10 cellular contexts compared by ENCODE assay signal in genomic region chr1:52659851-52660596, GRCh38. TPM values are rescaled to one million over a fixed set of nuclear protein-coding genes. Genes with fewer than 3 reads are reported as not detected.
DNase-seq lines count a peak whose midpoint lies in the region; ATAC-seq lines count a peak whose summit lies in the region.
"Had no signal": no experiment of that assay in that cellular context is flagged by ENCODE, and none has a peak within 500 bp of the region (broad histone marks: within the 10 kb centered on the region; RNA-seq: fewer than 3 reads in every experiment).

No MANE protein-coding gene starts in this region.

- peaks cover 26% of the 10 kb centered on the region for H3K4me1 ChIP-seq in ES-I3 (ENCODE audit: insufficient read depth, low read length)

- peak overlapping the region in 2 of 3 donors; percentile 45 to 92 for H3K27ac Mint-ChIP-seq in IgD-negative memory B cell
- peak overlapping the region; percentile 84 for H3K27ac Mint-ChIP-seq in activated naive CD8-positive, alpha-beta T cell
- H3K27ac Mint-ChIP-seq in naive thymus-derived CD8-positive, alpha-beta T cell: peak overlapping the region in 9 of 10 donors; percentile 4 to 86 (median 74)

- DNase-seq in naive thymus-derived CD8-positive, alpha-beta T cell: no peak
- DNase-seq in NAMALWA (ENCODE audit: low spot score): no peak
- DNase-seq in KG1 (lab: John Stamatoyannopoulos, UW): no peak
- no peak for DNase-seq in HUDEP-2 (lab: John Stamatoyannopoulos, UW; ENCODE audit: unreplicated experiment in 76 of 76)
- DNase-seq in NCI-H226: no peak

- no peak overlapping the region for H3K4me3 Mint-ChIP-seq in IgD-negative memory B cell
- H3K4me3 Mint-ChIP-seq in activated naive CD8-positive, alpha-beta T cell: peak overlapping the region; percentile 49
- H3K4me3 Mint-ChIP-seq in naive thymus-derived CD8-positive, alpha-beta T cell: no peak overlapping the region

- POLR2A ChIA-PET in naive thymus-derived CD8-positive, alpha-beta T cell (lab: Charles Lee): interaction anchor here (0.5 to 5.7 kb wide), 4 partner anchors 9 to 33 kb away, joined by 4 to 33 read pairs (median 5); partner anchors contain the start of gene SHISAL2A

- H3K27me3 Mint-ChIP-seq in IgD-negative memory B cell: no peaks in the 10 kb centered on the region
- no peaks in the 10 kb centered on the region for H3K27me3 Mint-ChIP-seq in activated naive CD8-positive, alpha-beta T cell
- H3K27me3 Mint-ChIP-seq in naive thymus-derived CD8-positive, alpha-beta T cell: no peaks in the 10 kb centered on the region

- no peaks in the 10 kb centered on the region for H3K9me3 ChIP-seq in ES-I3 (ENCODE audit: control insufficient read depth, insufficient read depth, low read length)

- peak overlapping the region; percentile 5; the same call in 1 of the 2 replicates for H3K9ac ChIP-seq in ES-I3 (ENCODE audit: low read depth, low read length)

- no peaks in the 10 kb centered on the region for H3K36me3 ChIP-seq in ES-I3 (ENCODE audit: insufficient read depth, low read length)

- no peak for ATAC-seq in naive thymus-derived CD8-positive, alpha-beta T cell

- peaks cover 10% of the 10 kb centered on the region for H3K36me3 Mint-ChIP-seq in IgD-negative memory B cell
- peaks cover 8% of the 10 kb centered on the region for H3K36me3 Mint-ChIP-seq in activated naive CD8-positive, alpha-beta T cell
- peaks cover 0 to 47% (median 2%) of the 10 kb centered on the region in 3 donors for H3K36me3 Mint-ChIP-seq in naive thymus-derived CD8-positive, alpha-beta T cell

- no peaks in the 10 kb centered on the region for H3K9me3 Mint-ChIP-seq in IgD-negative memory B cell
- H3K9me3 Mint-ChIP-seq in activated naive CD8-positive, alpha-beta T cell (ENCODE audit: low read depth): no peaks in the 10 kb centered on the region
- H3K9me3 Mint-ChIP-seq in naive thymus-derived CD8-positive, alpha-beta T cell: no peaks in the 10 kb centered on the region

- H3K4me1 Mint-ChIP-seq in IgD-negative memory B cell: peaks cover 9 to 18% (median 10%) of the 10 kb centered on the region in 3 donors
- H3K4me1 Mint-ChIP-seq in activated naive CD8-positive, alpha-beta T cell (ENCODE audit: low read depth): peaks cover 23% of the 10 kb centered on the region
- peaks cover 9 to 34% (median 18%) of the 10 kb centered on the region in 4 donors for H3K4me1 Mint-ChIP-seq in naive thymus-derived CD8-positive, alpha-beta T cell

RNA-seq across cellular contexts. Expression of gene SHISAL2A, which starts 27.1 kb away (rescaled TPM):
- polyA plus RNA-seq in IgD-negative memory B cell: 17.6 TPM
- total RNA-seq in naive thymus-derived CD8-positive, alpha-beta T cell: 10 to 100 TPM; 83.4 to 89.0 TPM
- 10 to 100 TPM in 1 of 3 donors, 1 to 10 TPM in 2; 7.1 to 12.1 (median 7.9) TPM for polyA plus RNA-seq in naive thymus-derived CD8-positive, alpha-beta T cell
- total RNA-seq: NCI-H460, SK-MEL-5 had no signal

RNA-seq across cellular contexts. Expression of gene COA7, which starts 38.1 kb away (rescaled TPM):
- polyA plus RNA-seq in IgD-negative memory B cell: 7.2 TPM
- total RNA-seq in naive thymus-derived CD8-positive, alpha-beta T cell: 1 to 10 TPM; 2.4 to 3.0 TPM
- 1 to 10 TPM; 3.1 to 4.2 (median 3.9) TPM for polyA plus RNA-seq in naive thymus-derived CD8-positive, alpha-beta T cell

RNA-seq across cellular contexts. Expression of gene GPX7, which starts 57.9 kb away (rescaled TPM):
- 28.3 TPM for polyA plus RNA-seq in IgD-negative memory B cell
- 10 to 100 TPM; 25.0 to 30.4 TPM for total RNA-seq in naive thymus-derived CD8-positive, alpha-beta T cell
- polyA plus RNA-seq in naive thymus-derived CD8-positive, alpha-beta T cell: 10 to 100 TPM; 30.2 to 34.5 (median 30.3) TPM
- total RNA-seq: SK-MEL-5 had no signal
